In genomic region chr2:212227755-212228154, GRCh38 we compare ENCODE assay signal across 10 cellular contexts.
DNase-seq lines count a peak whose midpoint lies in the region; ATAC-seq, FAIRE-seq and TF ChIP-seq lines count a peak whose summit lies in the region.
"Had no signal": no experiment of that assay in that cellular context is flagged by ENCODE, and none has a peak within 500 bp of the region (broad histone marks: within the 10 kb centered on the region; RNA-seq: fewer than 3 reads in every experiment).

No MANE protein-coding gene starts in this region.

- no peak overlapping the region for H4K91ac ChIP-seq in H1 (replicated peaks; ENCODE audit: insufficient read length, low read length)

- no peak overlapping the region for H4K5ac ChIP-seq in H1 (ENCODE audit: insufficient read length, low read depth, low read length)

- no peaks in the 10 kb centered on the region for H3K23me2 ChIP-seq in H1 (ENCODE audit: low read depth, low read length)

- H3K4me1 ChIP-seq in HEK293 (ENCODE audit: control insufficient read depth, insufficient read depth, low read length) (peaks cover 21% of the 10 kb centered on the region), H1 (replicated peaks in 1 of 4; ENCODE audit: control insufficient read depth in 3 of 4, insufficient read depth in 4 of 4, low read length in 3 of 4) (no peaks in the 10 kb centered on the region)

- H4K8ac ChIP-seq in H1 (ENCODE audit: extremely low read depth, insufficient read depth, low read length), result no peak overlapping the region

- no peak overlapping the region for H2BK15ac ChIP-seq in H1 (ENCODE audit: low read length)

- H3K27ac ChIP-seq in HEK293 (ENCODE audit: extremely low read depth, low read depth, low read length) (no peak overlapping the region), H1 (ENCODE audit: low read depth, low read length) (no peak overlapping the region)

- H3K27me3 ChIP-seq in H1 (replicated peaks in 1 of 4; ENCODE audit: control insufficient read depth in 3 of 4, extremely low read depth in 1 of 4, insufficient read depth in 3 of 4, low read length in 3 of 4), result no peaks in the 10 kb centered on the region

- no peak overlapping the region for H2BK5ac ChIP-seq in H1 (ENCODE audit: low read depth, low read length)

- H3K9me3 ChIP-seq in HEK293 (ENCODE audit: control insufficient read depth, insufficient read depth, low read depth, low read length) (no peaks in the 10 kb centered on the region), H1 (ENCODE audit: insufficient read depth in 2 of 2, low read depth in 1 of 2, low read length in 1 of 2) (no peaks in the 10 kb centered on the region)

- CTCF ChIA-PET in HEK293 (lab: Yijun Ruan, JAX), result interaction anchor here (0.6 to 1.1 kb wide), 2 partner anchors 15 to 259 kb away, joined by 3 to 4 read pairs; no protein-coding TSS in a partner anchor
- CTCF ChIA-PET in H1 (lab: Charles Lee; ENCODE audit: partially characterized antibody), result interaction anchor here (0.7 to 1.8 kb wide), 3 partner anchors 8 to 22 kb away, joined by 3 to 8 read pairs (median 4); no protein-coding TSS in a partner anchor

- no peak overlapping the region for H3K23ac ChIP-seq in H1 (ENCODE audit: insufficient read length)

- H3K4me3 ChIP-seq in HEK293 (ENCODE audit: low read depth, low read length), result no peak overlapping the region
- H3K4me3 ChIP-seq in H1 (ENCODE audit: extremely low read depth in 1 of 4, insufficient read depth in 2 of 4, low read depth in 3 of 4, low read length in 4 of 4), result no peak overlapping the region
- H3K4me3 ChIP-seq in skeletal muscle cell (ENCODE audit: low read depth, low read length), result no peak overlapping the region

- DNase-seq in NCI-H446 (lab: John Stamatoyannopoulos, UW) (peak; percentile 50 to 92), H1 (ENCODE audit: low read depth in 1 of 2, low spot score in 2 of 2) (no peak), skeletal muscle cell (ENCODE audit: low read depth) (peak; percentile 90), GM19238 (ENCODE audit: insufficient read length, low spot score) (no peak), RCC 7860 (ENCODE audit: low spot score) (no peak), T-helper 1 cell (no peak)
- DNase-seq: effector CD4-positive, alpha-beta T cell; stimulated activated CD4-positive, alpha-beta T cell treated with anti-CD3 and anti-CD28 coated beads, Interleukin-12 subunit alpha, Interleukin-12 subunit beta, amount 100 ng/mL, for 4 hours had no signal

- no peak for TF ChIP-seq RAD21 in H1 (IDR thresholded peaks at IDR 0.05 in 1 of 2, conservative IDR thresholded peaks at IDR 0.05 in 1 of 2; ENCODE audit: low read depth in 2 of 2, low read length in 2 of 2)

- no peak for TF ChIP-seq POLR2A in H1 (IDR thresholded peaks at IDR 0.05; ENCODE audit: control extremely low read depth in 1 of 2, low read depth in 2 of 2, low read length in 2 of 2)

- no peak overlapping the region for H3K4ac ChIP-seq in H1 (replicated peaks; ENCODE audit: insufficient read length, low read depth, low read length)

- H3K9ac ChIP-seq in H1 (replicated peaks in 1 of 4; ENCODE audit: extremely low read depth in 1 of 4, low read depth in 3 of 4, low read length in 3 of 4), result no peak overlapping the region

- no peak overlapping the region for H3K14ac ChIP-seq in H1 (ENCODE audit: insufficient read length)

- no peaks in the 10 kb centered on the region for H4K20me1 ChIP-seq in H1 (replicated peaks in 1 of 2; ENCODE audit: control insufficient read depth in 1 of 2, insufficient read depth in 2 of 2, low read length in 2 of 2)

- no peak overlapping the region for H2BK12ac ChIP-seq in H1 (ENCODE audit: low read depth, low read length)

- no peak overlapping the region for H3K56ac ChIP-seq in H1 (replicated peaks; ENCODE audit: insufficient read length, low read depth, low read length)

- no peak for ATAC-seq in GM21423 (IDR thresholded peaks at IDR 0.05; ENCODE audit: unreplicated experiment)

- H3K79me2 ChIP-seq in H1 (ENCODE audit: control insufficient read depth in 1 of 2, insufficient read depth in 2 of 2, low read length in 2 of 2), result no peaks in the 10 kb centered on the region

- POLR2A ChIA-PET in HEK293 (lab: Yijun Ruan, JAX), result interaction anchor here (0.5 kb wide), 1 partner anchor 215 kb away, joined by 4 read pairs; no protein-coding TSS in a partner anchor
- POLR2A ChIA-PET in H1 (lab: Charles Lee; ENCODE audit: partially characterized antibody), result interaction anchor here (0.7 to 0.9 kb wide), 2 partner anchors 15 to 19 kb away, joined by 3 to 5 read pairs; no protein-coding TSS in a partner anchor

- H2AK5ac ChIP-seq in H1 (ENCODE audit: low read depth, low read length), result no peak overlapping the region

- no peak overlapping the region for H3K18ac ChIP-seq in H1 (ENCODE audit: extremely low read depth, low read length)

- TF ChIP-seq EP300 in H1 (IDR thresholded peaks at IDR 0.05; ENCODE audit: borderline replicate concordance in 1 of 2, low read depth in 2 of 2, low read length in 2 of 2), result no peak

- H3K4me2 ChIP-seq in H1 (ENCODE audit: insufficient read depth in 1 of 2, low read depth in 2 of 2, low read length in 2 of 2), result no peak overlapping the region

- H2AFZ ChIP-seq in H1 (ENCODE audit: low read length), result no peak overlapping the region

- FAIRE-seq in H1 (lab: Jason Lieb, UNC) (no peak), RCC 7860 (lab: Jason Lieb, UNC) (no peak)

- TF ChIP-seq CTCF in HEK293 (tag by site-specific recombination; IDR thresholded peaks at IDR 0.05), result no peak
- TF ChIP-seq CTCF in H1 (IDR thresholded peaks at IDR 0.05; ENCODE audit: control extremely low read depth in 1 of 3, insufficient read depth in 1 of 3, low read depth in 1 of 3, low read length in 3 of 3), result no peak

- 94% methylated on average over 4 of the region's 4 CpGs; no CpG with 5 or more reads in 1 of the 2 experiments for WGBS in H1 (ENCODE audit: extremely low coverage in 1 of 2, insufficient coverage in 1 of 2, insufficient read length in 1 of 2, insufficient replicate concordance in 2 of 2, low coverage in 1 of 2, low lambda C conversion rate in 2 of 2, missing lambda C conversion rate in 1 of 2), 2 experiments

- H2BK20ac ChIP-seq in H1 (ENCODE audit: low read length), result no peak overlapping the region

- H2BK120ac ChIP-seq in H1 (replicated peaks; ENCODE audit: low read depth, low read length), result no peak overlapping the region

- H3K36me3 ChIP-seq in HEK293 (ENCODE audit: control insufficient read depth in 2 of 2, insufficient read depth in 1 of 2, low read length in 2 of 2), result no peaks in the 10 kb centered on the region
- no peaks in the 10 kb centered on the region for H3K36me3 ChIP-seq in H1 (ENCODE audit: control insufficient read depth in 2 of 4, insufficient read depth in 4 of 4, low read length in 3 of 4)

- H3K79me1 ChIP-seq in H1 (ENCODE audit: low read depth, low read length), result no peaks in the 10 kb centered on the region

TF ChIP-seq in HEK293, 187 proteins besides CTCF, POLR2A, EP300 and RAD21 (continues in another document):
- TF ChIP-seq ZNF174 (tag by site-specific recombination; IDR thresholded peaks at IDR 0.05), result no peak
- TF ChIP-seq PRDM6 (tag by site-specific recombination; IDR thresholded peaks at IDR 0.05), result peak; percentile 87
- no peak for TF ChIP-seq ZNF114 (tag by site-specific recombination; IDR thresholded peaks at IDR 0.05)
- TF ChIP-seq GLIS2 (tag by site-specific recombination; IDR thresholded peaks at IDR 0.05), result no peak
- no peak for TF ChIP-seq ZNF292 (tag by site-specific recombination; IDR thresholded peaks at IDR 0.05; ENCODE audit: borderline replicate concordance, low read depth)

TF ChIP-seq in H1, 55 proteins besides CTCF, POLR2A, EP300 and RAD21:
- TF ChIP-seq EZH2 (IDR thresholded peaks at IDR 0.05; ENCODE audit: low read depth, low read length, severe bottlenecking) (no peak), CEBPB (IDR thresholded peaks at IDR 0.05; ENCODE audit: low read depth, low read length) (peak; percentile 98), FOSL1 (IDR thresholded peaks at IDR 0.05; ENCODE audit: insufficient read depth, low read depth, low read length) (no peak)

Comparison
In these comparisons a context has a peak if more than half of its experiments do, and no peak if none do; other contexts are left out.
1. DNase-seq: peak in NCI-H446 (2 of 2) and skeletal muscle cell (single experiment); none in H1 (0 of 2), GM19238 (single experiment), RCC 7860 (single experiment) and T-helper 1 cell (0 of 5).